In genomic region chr19:57632987-57633831, GRCh38 we compare ENCODE assay signal across 8 cellular contexts. TPM values are rescaled to one million over a fixed set of nuclear protein-coding genes. Genes with fewer than 3 reads are reported as not detected.
DNase-seq lines count a peak whose midpoint lies in the region; ATAC-seq and TF ChIP-seq lines count a peak whose summit lies in the region.

Gene ZNF211 (plus strand): TSS chr19:57633168. CDS start chr19:57633347, 179 bp downstream.

- peak; percentile 74 for TF ChIP-seq POLR2A in GM18505 (IDR thresholded peaks at IDR 0.05; ENCODE audit: borderline replicate concordance, extremely low read depth, insufficient read depth, insufficient read length)

- ATAC-seq in GM18505 (IDR thresholded peaks at IDR 0.05; ENCODE audit: unreplicated experiment) (peak; percentile 93), HG02938 (IDR thresholded peaks at IDR 0.05; ENCODE audit: unreplicated experiment) (peak; percentile 92)

- DNase-seq in NCI-H1930 (lab: John Stamatoyannopoulos, UW) (peak; percentile 89 to 97), T-helper 9 cell (peak; percentile 73), astrocyte of the hippocampus (ENCODE audit: low read depth, low spot score) (peak; percentile 98), hippocampal formation (lab: John Stamatoyannopoulos, UW) (peak; percentile 94), renal cortical epithelial cell (ENCODE audit: low read depth) (peak; percentile 88), cortex of kidney (lab: John Stamatoyannopoulos, UW) (no peak)

RNA-seq across cellular contexts. Expression of gene ZNF211, which starts in this region (rescaled TPM):
- total RNA-seq in renal cortical epithelial cell: 7.8 and 17.2 TPM in 2 replicates
